Comparison of ENCODE assay signal across 14 cellular contexts in the genomic region with DNA sequence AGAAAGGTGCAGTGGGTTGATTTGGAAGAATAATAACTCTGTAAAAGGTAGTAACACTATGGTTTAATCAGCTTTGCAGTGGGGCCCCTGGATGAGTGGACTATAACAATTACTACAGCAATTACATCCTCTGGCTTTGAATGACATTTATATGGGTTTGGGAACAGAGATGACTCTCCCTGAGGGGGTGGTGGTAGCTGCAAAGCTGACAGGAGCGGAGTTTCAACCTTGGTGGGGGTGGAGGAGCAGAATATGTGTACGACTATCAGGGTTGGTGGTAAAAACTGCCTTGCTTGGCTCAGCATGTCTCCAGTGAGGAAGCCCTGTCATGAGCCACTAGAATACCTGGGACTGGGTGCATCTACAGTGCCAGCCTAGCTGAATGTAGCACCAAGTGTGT. TPM values are rescaled to one million over a fixed set of nuclear protein-coding genes. Genes with fewer than 3 reads are reported as not detected.
DNase-seq lines count a peak whose midpoint lies in the region; ATAC-seq and TF ChIP-seq lines count a peak whose summit lies in the region.
"Had no signal": no experiment of that assay in that cellular context is flagged by ENCODE, and none has a peak within 500 bp of the region (broad histone marks: within the 10 kb centered on the region; RNA-seq: fewer than 3 reads in every experiment).

No MANE protein-coding gene starts in this region.

- H3K4me1 ChIP-seq in CD8-positive, alpha-beta T cell (ENCODE audit: insufficient read depth, low read length), result peaks cover 24% of the 10 kb centered on the region
- H3K4me1 ChIP-seq: right atrium auricular region had no signal

- CTCF ChIA-PET in CD8-positive, alpha-beta T cell (lab: Charles Lee), result interaction anchor here (2.4 to 4.2 kb wide), 2 partner anchors 22 to 28 kb away, joined by 8 to 25 read pairs; partner anchors contain the start of gene NR3C1
- CTCF ChIA-PET in activated CD4-positive, alpha-beta memory T cell treated with anti-CD3 and anti-CD28 coated beads, Interleukin-2, amount 10 ng/mL, durations not matched to agents 7 days and 5 days (lab: Charles Lee), result no interaction called here

- peak overlapping the region; percentile 55 for H3K27ac Mint-ChIP-seq in CD8-positive, alpha-beta T cell
- H3K27ac Mint-ChIP-seq in activated CD4-positive, alpha-beta memory T cell treated with anti-CD3 and anti-CD28 coated beads, Interleukin-2, amount 10 ng/mL, durations not matched to agents 7 days and 5 days, result no peak overlapping the region

- peaks cover 63% of the 10 kb centered on the region for H3K4me1 Mint-ChIP-seq in CD8-positive, alpha-beta T cell (ENCODE audit: low read depth)
- H3K4me1 Mint-ChIP-seq in activated CD4-positive, alpha-beta memory T cell treated with anti-CD3 and anti-CD28 coated beads, Interleukin-2, amount 10 ng/mL, durations not matched to agents 7 days and 5 days, result peaks cover 50% of the 10 kb centered on the region

- H3K4me3 ChIP-seq in CD8-positive, alpha-beta T cell (ENCODE audit: low read depth, low read length), result no peak overlapping the region
- H3K4me3 ChIP-seq in GM12865 (ENCODE audit: low read depth, low read length), result peak overlapping the region; percentile 8; the same call in 1 of the 2 replicates
- H3K4me3 ChIP-seq: gastrocnemius medialis, right atrium auricular region had no signal

- no peaks in the 10 kb centered on the region for H3K27me3 Mint-ChIP-seq in CD8-positive, alpha-beta T cell (ENCODE audit: low read depth)
- H3K27me3 Mint-ChIP-seq in activated CD4-positive, alpha-beta memory T cell treated with anti-CD3 and anti-CD28 coated beads, Interleukin-2, amount 10 ng/mL, durations not matched to agents 7 days and 5 days, result peaks cover 2% of the 10 kb centered on the region

- ATAC-seq in CD8-positive, alpha-beta T cell, result no peak
- ATAC-seq in HG03139 (IDR thresholded peaks at IDR 0.05; ENCODE audit: unreplicated experiment), result no peak
- ATAC-seq in GM21723 (IDR thresholded peaks at IDR 0.05; ENCODE audit: unreplicated experiment), result no peak
- ATAC-seq: gastrocnemius medialis had no signal

- H3K27ac ChIP-seq in CD8-positive, alpha-beta T cell (ENCODE audit: low read depth, low read length), result no peak overlapping the region
- H3K27ac ChIP-seq: gastrocnemius medialis, right atrium auricular region had no signal

- DNase-seq in CD8-positive, alpha-beta T cell, result no peak
- no peak for DNase-seq in GM12865 (ENCODE audit: low read depth)
- no peak for DNase-seq in activated CD4-positive, alpha-beta memory T cell treated with anti-CD3 and anti-CD28 coated beads, Interleukin-2, amount 10 ng/mL, durations not matched to agents 7 days and 5 days
- DNase-seq in stimulated activated CD4-positive, alpha-beta T cell treated with anti-CD3 and anti-CD28 coated beads, Interleukin-15, amount 100 ng/mL, for 48 hours (ENCODE audit: low read depth in 2 of 2), result peak; percentile 40 to 48
- no peak for DNase-seq in hippocampal formation (lab: John Stamatoyannopoulos, UW)
- DNase-seq: gastrocnemius medialis, Kasumi-1, NCI-H1417 treated with DMSO at 0.1 percent for 48 hours, NCI-H2227 treated with DMSO at 0.1 percent for 48 hours, SHP77 treated with DMSO at 0.1 percent for 48 hours had no signal

- no peaks in the 10 kb centered on the region for H3K36me3 ChIP-seq in CD8-positive, alpha-beta T cell (ENCODE audit: insufficient read depth, low read length)
- H3K36me3 ChIP-seq: BLaER1 treated with 17β-estradiol and CSF1 and Interleukin-3, amounts not matched to agents 10 nM and 100 nM; gastrocnemius medialis; right atrium auricular region had no signal

- no peaks in the 10 kb centered on the region for H3K9me3 Mint-ChIP-seq in CD8-positive, alpha-beta T cell
- no peaks in the 10 kb centered on the region for H3K9me3 Mint-ChIP-seq in activated CD4-positive, alpha-beta memory T cell treated with anti-CD3 and anti-CD28 coated beads, Interleukin-2, amount 10 ng/mL, durations not matched to agents 7 days and 5 days

- peaks cover 7% of the 10 kb centered on the region for H3K36me3 Mint-ChIP-seq in CD8-positive, alpha-beta T cell
- no peaks in the 10 kb centered on the region for H3K36me3 Mint-ChIP-seq in activated CD4-positive, alpha-beta memory T cell treated with anti-CD3 and anti-CD28 coated beads, Interleukin-2, amount 10 ng/mL, durations not matched to agents 7 days and 5 days (ENCODE audit: low read depth)

- no peak for TF ChIP-seq CTCF in CD8-positive, alpha-beta T cell (IDR thresholded peaks at IDR 0.05)
- TF ChIP-seq CTCF in GM12865 (IDR thresholded peaks at IDR 0.05; ENCODE audit: insufficient read depth, low read depth, low read length, missing control alignments), result no peak

- intact Hi-C loops in CD8-positive, alpha-beta T cell (cut with DNase I, micrococcal nuclease), result loop anchor here (10.0 kb wide), 2 partner anchors 393 to 763 kb away; no protein-coding TSS in a partner anchor

- H3K4me3 Mint-ChIP-seq in CD8-positive, alpha-beta T cell, result no peak overlapping the region
- peak overlapping the region; percentile 24 for H3K4me3 Mint-ChIP-seq in activated CD4-positive, alpha-beta memory T cell treated with anti-CD3 and anti-CD28 coated beads, Interleukin-2, amount 10 ng/mL, durations not matched to agents 7 days and 5 days

- no peaks in the 10 kb centered on the region for H3K9me3 ChIP-seq in CD8-positive, alpha-beta T cell (ENCODE audit: low read length)
- H3K9me3 ChIP-seq: gastrocnemius medialis, right atrium auricular region had no signal

- no peaks in the 10 kb centered on the region for H3K27me3 ChIP-seq in CD8-positive, alpha-beta T cell (ENCODE audit: insufficient read depth, low read length)
- H3K27me3 ChIP-seq: BLaER1 treated with 17β-estradiol and CSF1 and Interleukin-3, amounts not matched to agents 10 nM and 100 nM; gastrocnemius medialis; right atrium auricular region had no signal

- POLR2A ChIA-PET in CD8-positive, alpha-beta T cell (lab: Charles Lee), result interaction anchor here (2.1 to 5.8 kb wide), 2 partner anchors 15 to 28 kb away, joined by 6 to 125 read pairs; partner anchors contain the start of gene NR3C1
- POLR2A ChIA-PET in activated CD4-positive, alpha-beta memory T cell treated with anti-CD3 and anti-CD28 coated beads, Interleukin-2, amount 10 ng/mL, durations not matched to agents 7 days and 5 days (lab: Charles Lee), result interaction anchor here (4.5 kb wide), 1 partner anchor 28 kb away, joined by 35 read pairs; the partner anchor contains the start of gene NR3C1

RNA-seq across cellular contexts. Expression of gene NR3C1, which starts 28.3 kb away (rescaled TPM):
- 100 to 1,000 TPM; 179 to 181 TPM for total RNA-seq in CD8-positive, alpha-beta T cell
- total RNA-seq in activated CD4-positive, alpha-beta memory T cell treated with anti-CD3 and anti-CD28 coated beads, Interleukin-2, amount 10 ng/mL, durations not matched to agents 7 days and 5 days, result 10 to 100 TPM; 79.3 to 81.6 TPM

Comparison
In these comparisons a context has a peak if more than half of its experiments do, and no peak if none do; other contexts are left out.
1. DNase-seq: peak in stimulated activated CD4-positive, alpha-beta T cell treated with anti-CD3 and anti-CD28 coated beads, Interleukin-15, amount 100 ng/mL, for 48 hours (2 of 2); none in CD8-positive, alpha-beta T cell (0 of 7), GM12865 (single experiment), activated CD4-positive, alpha-beta memory T cell treated with anti-CD3 and anti-CD28 coated beads, Interleukin-2, amount 10 ng/mL, durations not matched to agents 7 days and 5 days (single experiment) and hippocampal formation (0 of 2).